ENCODE assay signal across 1 cellular context in the genomic region with DNA sequence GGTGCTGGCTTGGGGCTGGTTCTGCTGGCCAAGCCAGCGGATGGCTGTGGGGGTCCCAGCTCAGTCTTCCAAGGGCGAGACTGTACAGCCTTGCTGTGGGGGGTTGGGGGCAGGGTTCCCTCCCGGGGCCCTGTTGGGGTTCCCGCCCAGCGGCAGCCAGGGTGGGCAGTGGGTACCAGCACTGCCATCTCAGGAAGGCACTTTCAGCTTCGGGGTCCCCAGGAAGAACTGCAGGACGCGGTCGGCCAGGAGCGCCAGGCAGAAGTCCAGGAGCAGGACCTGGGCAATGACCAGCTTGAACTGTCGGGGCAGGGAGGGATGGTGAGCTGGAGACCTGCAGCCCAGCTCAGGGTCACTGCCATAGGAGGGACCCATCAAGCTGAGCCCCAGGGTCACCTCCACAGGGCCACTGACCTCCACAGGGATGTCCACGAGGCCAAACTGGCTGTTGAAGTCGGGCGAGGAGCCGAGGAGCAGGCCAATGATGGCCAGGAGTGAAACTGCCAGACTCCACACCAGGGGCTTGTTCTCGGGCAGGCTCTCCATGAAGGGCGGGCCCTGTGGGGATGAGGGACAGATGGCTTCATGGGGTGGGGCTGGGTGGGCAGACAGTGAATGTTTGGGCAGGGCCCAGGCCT.
TF ChIP-seq lines count a peak whose summit lies in the region.

No MANE protein-coding gene starts in this region.

TF ChIP-seq in K562, 482 proteins besides CTCF, POLR2A, EP300 and RAD21:
- no peak for TF ChIP-seq ZNF239 (CRISPR knock-in tag; IDR thresholded peaks at IDR 0.05)
- TF ChIP-seq ZNF41 (CRISPR knock-in tag; conservative IDR thresholded peaks at IDR 0.05) = no peak
- TF ChIP-seq POLR2G (IDR thresholded peaks at IDR 0.05; ENCODE audit: low read depth, low read length) = peak; percentile 50; the same call in 1 of the 2 replicates
